In genomic region chr2:109243526-109244425, GRCh38 we compare ENCODE assay signal across 14 cellular contexts.
DNase-seq lines count a peak whose midpoint lies in the region; ATAC-seq, FAIRE-seq and TF ChIP-seq lines count a peak whose summit lies in the region.
"Had no signal": no experiment of that assay in that cellular context is flagged by ENCODE, and none has a peak within 500 bp of the region (broad histone marks: within the 10 kb centered on the region; RNA-seq: fewer than 3 reads in every experiment).

No MANE protein-coding gene starts in this region.

- H3K4me3 ChIP-seq in kidney (ENCODE audit: low read length in 2 of 2) (no peak overlapping the region), stomach smooth muscle (ENCODE audit: low read length in 2 of 2) (peak overlapping the region in 1 of 2 donors; percentile 15)
- H3K4me3 ChIP-seq: K562 had no signal

- H3K4me1 Mint-ChIP-seq in activated CD8-positive, alpha-beta T cell treated with anti-CD3 and anti-CD28 coated beads for 36 hours (ENCODE audit: low read depth): peaks cover 10% of the 10 kb centered on the region

- H3K4me1 ChIP-seq in kidney (ENCODE audit: control insufficient read depth in 1 of 2, insufficient read depth in 1 of 2, low read depth in 1 of 2, low read length in 2 of 2) (peaks cover 0 to 23% of the 10 kb centered on the region in 2 donors), stomach smooth muscle (ENCODE audit: control insufficient read depth, insufficient read depth, low read length) (peaks cover 48% of the 10 kb centered on the region)

- H3K9ac ChIP-seq in kidney (ENCODE audit: low read length in 2 of 2) (no peak overlapping the region), stomach smooth muscle (ENCODE audit: low read length in 2 of 2) (no peak overlapping the region)

- H3K9me3 ChIP-seq in kidney (ENCODE audit: control insufficient read depth in 1 of 2, low read length in 2 of 2) (no peaks in the 10 kb centered on the region), stomach smooth muscle (ENCODE audit: control insufficient read depth in 2 of 2, low read length in 2 of 2) (no peaks in the 10 kb centered on the region)

- H3K36me3 ChIP-seq in kidney (ENCODE audit: control insufficient read depth in 1 of 2, insufficient read depth in 2 of 2, low read length in 2 of 2) (no peaks in the 10 kb centered on the region), stomach smooth muscle (ENCODE audit: control insufficient read depth in 2 of 2, insufficient read depth in 2 of 2, low read length in 2 of 2) (no peaks in the 10 kb centered on the region)

- H3K36me3 Mint-ChIP-seq in activated CD8-positive, alpha-beta T cell treated with anti-CD3 and anti-CD28 coated beads for 36 hours (ENCODE audit: low read depth): no peaks in the 10 kb centered on the region
- H3K36me3 Mint-ChIP-seq: activated naive CD8-positive, alpha-beta T cell had no signal

- H3K4me3 Mint-ChIP-seq in activated CD8-positive, alpha-beta T cell treated with anti-CD3 and anti-CD28 coated beads for 36 hours: no peak overlapping the region
- H3K4me3 Mint-ChIP-seq: activated naive CD8-positive, alpha-beta T cell; nephron progenitor cell had no signal

- intact Hi-C loops in kidney (cut with DNase I): no loop called here
- intact Hi-C loops in activated CD8-positive, alpha-beta T cell treated with anti-CD3 and anti-CD28 coated beads for 36 hours (cut with micrococcal nuclease): no loop called here

- H3K27me3 Mint-ChIP-seq in activated CD8-positive, alpha-beta T cell treated with anti-CD3 and anti-CD28 coated beads for 36 hours: no peaks in the 10 kb centered on the region
- H3K27me3 Mint-ChIP-seq: activated naive CD8-positive, alpha-beta T cell had no signal

- POLR2A ChIA-PET in activated CD8-positive, alpha-beta T cell treated with anti-CD3 and anti-CD28 coated beads for 36 hours (lab: Charles Lee): interaction anchor here (1.6 kb wide), 1 partner anchor 17 kb away, joined by 4 read pairs; no protein-coding TSS in a partner anchor

- no peak overlapping the region for H3K27ac Mint-ChIP-seq in activated CD8-positive, alpha-beta T cell treated with anti-CD3 and anti-CD28 coated beads for 36 hours
- H3K27ac Mint-ChIP-seq: activated naive CD8-positive, alpha-beta T cell; nephron progenitor cell had no signal

- no peaks in the 10 kb centered on the region for H3K9me3 Mint-ChIP-seq in activated CD8-positive, alpha-beta T cell treated with anti-CD3 and anti-CD28 coated beads for 36 hours

- TF ChIP-seq CTCF in kidney (IDR thresholded peaks at IDR 0.05; ENCODE audit: borderline replicate concordance, extremely low read depth, insufficient read depth): no peak
- no peak for TF ChIP-seq CTCF in activated CD8-positive, alpha-beta T cell treated with anti-CD3 and anti-CD28 coated beads for 36 hours (IDR thresholded peaks at IDR 0.05)

- H3K27me3 ChIP-seq in stomach smooth muscle (ENCODE audit: control insufficient read depth in 1 of 2, insufficient read depth in 2 of 2, low read length in 2 of 2): no peaks in the 10 kb centered on the region

- H3K27ac ChIP-seq in kidney (ENCODE audit: low read depth in 2 of 2, low read length in 2 of 2): peak overlapping the region; percentile 44 to 78
- H3K27ac ChIP-seq in stomach smooth muscle (ENCODE audit: low read length): peak overlapping the region; percentile 70
- H3K27ac ChIP-seq: C4-2B had no signal

- CTCF ChIA-PET in activated CD8-positive, alpha-beta T cell treated with anti-CD3 and anti-CD28 coated beads for 36 hours (lab: Charles Lee): no interaction called here

- no peak for FAIRE-seq in kidney (lab: Jason Lieb, UNC)
- FAIRE-seq: H1, K562 had no signal

- ATAC-seq in GM19023 (IDR thresholded peaks at IDR 0.05; ENCODE audit: unreplicated experiment): no peak
- ATAC-seq in activated CD8-positive, alpha-beta T cell treated with anti-CD3 and anti-CD28 coated beads for 36 hours: no peak
- ATAC-seq: K562 had no signal

- DNase-seq in DMS53 treated with DMSO at 0.1 percent for 48 hours (lab: John Stamatoyannopoulos, UW; ENCODE audit: unreplicated experiment): peak; percentile 44
- DNase-seq in amniotic epithelial cell (ENCODE audit: low read depth): peak; percentile 42
- DNase-seq in kidney: no peak
- DNase-seq in activated CD8-positive, alpha-beta T cell treated with anti-CD3 and anti-CD28 coated beads for 36 hours: no peak
- no peak for DNase-seq in activated naive CD4-positive, alpha-beta T cell (lab: John Stamatoyannopoulos, UW)
- no peak for DNase-seq in AG08396 (ENCODE audit: low spot score)
- DNase-seq: nephron progenitor cell, T1000 had no signal

Comparison
In these comparisons a context has a peak if more than half of its experiments do, and no peak if none do; other contexts are left out.
1. DNase-seq: peak in DMS53 treated with DMSO at 0.1 percent for 48 hours (single experiment) and amniotic epithelial cell (single experiment); none in kidney (single experiment), activated CD8-positive, alpha-beta T cell treated with anti-CD3 and anti-CD28 coated beads for 36 hours (single experiment), activated naive CD4-positive, alpha-beta T cell (0 of 4) and AG08396 (single experiment).